In the genomic region with DNA sequence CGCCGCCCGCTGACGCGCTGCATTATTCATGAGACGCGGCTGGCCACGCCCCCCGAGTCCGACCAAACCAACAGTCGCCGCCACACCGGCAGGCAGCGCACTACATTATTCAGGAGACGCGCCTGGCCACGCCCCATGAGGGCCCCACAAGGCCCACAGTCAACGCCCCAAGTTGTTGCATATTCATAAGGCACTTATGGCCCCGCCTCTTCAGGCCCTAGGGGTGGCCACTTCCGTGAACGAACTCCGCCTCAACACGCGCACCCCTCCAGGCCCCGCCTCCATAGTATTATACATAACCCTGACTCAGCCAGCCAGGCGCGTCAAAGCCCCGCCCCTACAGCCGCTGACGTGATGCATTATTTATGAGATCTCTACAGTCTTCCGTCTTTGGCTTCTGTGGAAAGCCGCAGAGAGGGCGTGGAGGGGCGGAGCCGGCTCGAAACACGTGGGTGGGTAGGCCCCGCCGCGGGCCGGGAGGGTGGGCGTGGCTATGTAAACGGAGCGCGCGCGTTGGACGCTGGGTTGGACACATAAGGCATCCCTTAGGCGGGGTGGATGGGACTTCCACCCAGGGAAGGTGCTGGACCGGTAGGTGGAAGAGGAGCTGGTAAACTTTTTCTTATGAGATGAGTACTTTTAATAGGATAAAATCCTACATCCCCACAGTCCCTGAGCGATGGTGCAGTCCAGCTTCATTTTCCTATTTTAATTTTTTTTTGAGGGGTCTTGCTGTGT, we compare ENCODE assay signal across 1 cellular context.
TF ChIP-seq lines count a peak whose summit lies in the region.

No MANE protein-coding gene starts in this region.

TF ChIP-seq in endothelial cell of umbilical vein, 7 proteins besides CTCF, POLR2A, EP300 and RAD21:
- TF ChIP-seq POLR2AphosphoS5 (IDR thresholded peaks at IDR 0.05; ENCODE audit: insufficient read depth, low read depth, low read length) = no peak
- TF ChIP-seq GATA2 (IDR thresholded peaks at IDR 0.05; ENCODE audit: insufficient read depth, insufficient read length, low read depth, low read length) = no peak
- peak; percentile 82 for TF ChIP-seq MAX (IDR thresholded peaks at IDR 0.05; ENCODE audit: insufficient read depth, insufficient read length)
- TF ChIP-seq EZH2 (IDR thresholded peaks at IDR 0.05; ENCODE audit: borderline replicate concordance, low read depth, low read length, severe bottlenecking) = no peak
- TF ChIP-seq FOS (IDR thresholded peaks at IDR 0.05; ENCODE audit: borderline replicate concordance, insufficient read depth, low read length) = no peak
- TF ChIP-seq JUN (IDR thresholded peaks at IDR 0.05; ENCODE audit: borderline replicate concordance, insufficient read depth, insufficient read length, low read depth) = peak; percentile 14
- TF ChIP-seq MYC (IDR thresholded peaks at IDR 0.05; ENCODE audit: low read depth, low read length) = no peak
